ENCODE assay signal across 8 cellular contexts in genomic region chr17:7574176-7574953, GRCh38. TPM values are rescaled to one million over a fixed set of nuclear protein-coding genes. Genes with fewer than 3 reads are reported as not detected.
DNase-seq lines count a peak whose midpoint lies in the region; ATAC-seq and TF ChIP-seq lines count a peak whose summit lies in the region.

No MANE protein-coding gene starts in this region.

- H3F3A ChIP-seq in Loucy (ENCODE audit: low read depth): peaks cover 23% of the 10 kb centered on the region

- H3K4me1 Mint-ChIP-seq in natural killer cell: peaks cover 48 to 55% of the 10 kb centered on the region in 2 donors

- no peaks in the 10 kb centered on the region for H3K9me3 Mint-ChIP-seq in natural killer cell

- peak overlapping the region; percentile 98 for H3K4me3 ChIP-seq in Loucy (ENCODE audit: low read length, poor library complexity, severe bottlenecking)
- peak overlapping the region; percentile 92 for H3K4me3 ChIP-seq in coronary artery

- intact Hi-C loops in natural killer cell (cut with micrococcal nuclease): loop anchor here (5.0 kb wide), 1 partner anchor 268 kb away; no protein-coding TSS in a partner anchor

- peaks cover 36% of the 10 kb centered on the region for H3K4me1 ChIP-seq in Loucy (ENCODE audit: insufficient read depth, low read length, poor library complexity, severe bottlenecking)

- H3K4me3 Mint-ChIP-seq in natural killer cell: peak overlapping the region; percentile 99

- no peaks in the 10 kb centered on the region for H3K9me2 ChIP-seq in Loucy (replicated peaks; ENCODE audit: low read depth, low read length)

- no peak overlapping the region for H2AFZ ChIP-seq in Loucy (ENCODE audit: low read length)

- H3K4me2 ChIP-seq in Loucy (ENCODE audit: low read depth, low read length, poor library complexity, severe bottlenecking): peak overlapping the region; percentile 75

- DNase-seq in coronary artery (ENCODE audit: low spot score): no peak
- DNase-seq in natural killer cell: no peak
- DNase-seq in HuH-7 (ENCODE audit: low spot score): no peak
- DNase-seq in epidermal melanocyte (ENCODE audit: insufficient read length, low spot score): no peak
- no peak for DNase-seq in NCI-H69 (lab: John Stamatoyannopoulos, UW)
- DNase-seq in NCI-H1092 treated with DMSO at 0.1 percent for 48 hours (lab: John Stamatoyannopoulos, UW): no peak

- peaks cover 73% of the 10 kb centered on the region for H3K36me3 ChIP-seq in Loucy (ENCODE audit: insufficient read depth, low read length)

- TF ChIP-seq CTCF in C4-2B (conservative IDR thresholded peaks at IDR 0.05): no peak
- TF ChIP-seq CTCF in Loucy (conservative IDR thresholded peaks at IDR 0.05; ENCODE audit: low read length): no peak
- no peak for TF ChIP-seq CTCF in coronary artery (IDR thresholded peaks at IDR 0.05)
- no peak for TF ChIP-seq CTCF in natural killer cell (IDR thresholded peaks at IDR 0.05)

- no peaks in the 10 kb centered on the region for H3K27me3 Mint-ChIP-seq in natural killer cell (ENCODE audit: low read depth in 2 of 2)

- no peaks in the 10 kb centered on the region for H3K9me3 ChIP-seq in Loucy (ENCODE audit: insufficient read depth, low read depth, low read length)

- peaks cover 15% of the 10 kb centered on the region for H3K36me3 Mint-ChIP-seq in natural killer cell

- peak overlapping the region; percentile 100 for H3K9ac ChIP-seq in Loucy (ENCODE audit: low read depth, low read length, poor library complexity, severe bottlenecking)

- peaks cover 69% of the 10 kb centered on the region for H3K79me2 ChIP-seq in Loucy (ENCODE audit: insufficient read depth, low read length)

- peak overlapping the region; percentile 98 to 100 for H3K27ac Mint-ChIP-seq in natural killer cell

- H3K27me3 ChIP-seq in Loucy (ENCODE audit: insufficient read depth, low read length, poor library complexity, severe bottlenecking): peaks cover 7% of the 10 kb centered on the region

- no peak for ATAC-seq in natural killer cell

- H3K27ac ChIP-seq in C4-2B: peak overlapping the region; percentile 100
- peak overlapping the region; percentile 99 for H3K27ac ChIP-seq in coronary artery

- H4K20me1 ChIP-seq in Loucy (ENCODE audit: insufficient read depth, low read length, poor library complexity, severe bottlenecking): peaks cover 65% of the 10 kb centered on the region

RNA-seq across cellular contexts. Expression of gene CD68, which starts 5.1 kb away (rescaled TPM):
- 10 to 100 TPM in 2 of 3 donors, 1 to 10 TPM in 1; 1.4 to 24.7 (median 13.0) TPM for total RNA-seq in natural killer cell

RNA-seq across cellular contexts. Expression of gene MPDU1, which starts 9.3 kb away (rescaled TPM):
- 10 to 100 TPM; 26.3 to 29.2 (median 27.1) TPM for total RNA-seq in natural killer cell

RNA-seq across cellular contexts. Expression of gene SENP3, which starts 12.6 kb away (rescaled TPM):
- 10 to 100 TPM; 36.9 to 42.3 (median 39.1) TPM for total RNA-seq in natural killer cell

RNA-seq across cellular contexts. Expression of gene SOX15, which starts 15.5 kb away (rescaled TPM):
- under 1 TPM in 1 of 3 donors, not detected in 2; 0.27 TPM for total RNA-seq in natural killer cell

RNA-seq across cellular contexts. Expression of gene TNFSF13, which starts 15.8 kb away (rescaled TPM):
- 10 to 100 TPM in 1 of 3 donors, 1 to 10 TPM in 2; 2.7 to 11.1 (median 2.7) TPM for total RNA-seq in natural killer cell
